19 cellular contexts compared by ENCODE assay signal in the genomic region with DNA sequence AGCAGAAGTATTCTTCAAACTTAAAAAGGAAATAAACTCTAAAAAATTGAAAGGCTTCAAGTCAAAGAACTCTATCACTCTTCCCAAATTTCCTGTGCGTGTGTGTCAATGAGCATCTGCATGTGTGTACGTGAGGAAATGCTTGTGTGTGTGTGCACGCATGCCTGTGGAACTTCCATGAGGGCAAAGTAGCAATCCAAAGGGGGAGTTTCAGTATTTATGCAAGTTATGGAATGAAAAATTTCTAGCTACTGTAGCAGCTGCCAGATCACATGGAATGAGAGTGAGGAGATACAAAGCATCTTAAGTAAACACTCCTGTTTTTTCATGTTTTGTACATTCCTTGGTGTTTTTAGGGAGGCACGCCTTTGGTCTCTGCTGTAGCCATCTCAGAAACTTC.
"Had no signal": no experiment of that assay in that cellular context is flagged by ENCODE, and none has a peak within 500 bp of the region (broad histone marks: within the 10 kb centered on the region; RNA-seq: fewer than 3 reads in every experiment).

No MANE protein-coding gene starts in this region.

- H3K27ac ChIP-seq: gastrocnemius medialis, prostate gland had no signal

- DNase-seq: activated CD4-positive, alpha-beta memory T cell treated with anti-CD3 and anti-CD28 coated beads for 36 hours; activated CD4-positive, alpha-beta T cell treated with anti-CD3 and anti-CD28 coated beads for 1 hour; activated CD8-positive, alpha-beta memory T cell treated with anti-CD3 and anti-CD28 coated beads, Interleukin-2, amount 10 ng/mL, durations not matched to agents 7 days and 5 days; activated effector memory CD4-positive, alpha-beta T cell treated with anti-CD3 and anti-CD28 coated beads, Interleukin-2, amount 50 U/mL, for 16 hours; activated T-cell treated with anti-CD3 and anti-CD28 coated beads, Interleukin-2, amount 50 U/mL, for 4 hours; amygdala; central memory CD4-positive, alpha-beta T cell; effector memory CD4-positive, alpha-beta T cell; gastrocnemius medialis; heart left ventricle; immature natural killer cell; nucleus accumbens; right cardiac atrium; stimulated activated naive CD8-positive, alpha-beta T cell treated with anti-CD3 and anti-CD28 coated beads, Interleukin-15, amount 100 ng/mL, for 72 hours had no signal

- H3K4me1 ChIP-seq: prostate gland had no signal

- ATAC-seq: activated CD8-positive, alpha-beta memory T cell treated with anti-CD3 and anti-CD28 coated beads, Interleukin-2, amount 10 ng/mL, durations not matched to agents 7 days and 5 days; activated naive CD4-positive, alpha-beta T cell treated with anti-CD3 and anti-CD28 coated beads, Interleukin-2, amount 50 U/mL, for 72 hours; activated T-cell treated with anti-CD3 and anti-CD28 coated beads, Interleukin-2, amount 50 U/mL, for 4 hours; gastrocnemius medialis; heart left ventricle; natural killer cell treated with Interleukin-12 subunit alpha and Interleukin-12 subunit beta and Interleukin-15 and Interleukin-18, amount 100 ng/mL, for 72 hours; right cardiac atrium; stimulated activated naive CD8-positive, alpha-beta T cell treated with anti-CD3 and anti-CD28 coated beads, Interleukin-15, amount 100 ng/mL, for 72 hours had no signal

- H3K4me3 Mint-ChIP-seq: activated CD4-positive, alpha-beta memory T cell treated with anti-CD3 and anti-CD28 coated beads for 36 hours; activated CD8-positive, alpha-beta memory T cell treated with anti-CD3 and anti-CD28 coated beads, Interleukin-2, amount 10 ng/mL, durations not matched to agents 7 days and 5 days; activated T-cell treated with anti-CD3 and anti-CD28 coated beads, Interleukin-2, amount 50 U/mL, for 4 hours; brain; immature natural killer cell; memory B cell; natural killer cell treated with Interleukin-12 subunit alpha and Interleukin-12 subunit beta and Interleukin-15 and Interleukin-18, amount 100 ng/mL, for 72 hours; stimulated activated naive CD8-positive, alpha-beta T cell treated with anti-CD3 and anti-CD28 coated beads, Interleukin-15, amount 100 ng/mL, for 72 hours had no signal

- H3K36me3 ChIP-seq: gastrocnemius medialis, prostate gland had no signal

- H3K9me3 ChIP-seq: gastrocnemius medialis, heart left ventricle, prostate gland had no signal

- H3K4me3 ChIP-seq: gastrocnemius medialis, heart left ventricle, prostate gland had no signal

- H3K27ac Mint-ChIP-seq: activated CD4-positive, alpha-beta memory T cell treated with anti-CD3 and anti-CD28 coated beads for 36 hours; activated CD8-positive, alpha-beta memory T cell treated with anti-CD3 and anti-CD28 coated beads, Interleukin-2, amount 10 ng/mL, durations not matched to agents 7 days and 5 days; activated naive CD4-positive, alpha-beta T cell treated with anti-CD3 and anti-CD28 coated beads, Interleukin-2, amount 50 U/mL, for 72 hours; brain; immature natural killer cell; memory B cell; natural killer cell treated with Interleukin-12 subunit alpha and Interleukin-12 subunit beta and Interleukin-15 and Interleukin-18, amount 100 ng/mL, for 72 hours; stimulated activated naive CD8-positive, alpha-beta T cell treated with anti-CD3 and anti-CD28 coated beads, Interleukin-15, amount 100 ng/mL, for 72 hours had no signal

- H3K9me3 Mint-ChIP-seq: activated CD4-positive, alpha-beta memory T cell treated with anti-CD3 and anti-CD28 coated beads for 36 hours; activated naive CD4-positive, alpha-beta T cell treated with anti-CD3 and anti-CD28 coated beads, Interleukin-2, amount 50 U/mL, for 72 hours; activated T-cell treated with anti-CD3 and anti-CD28 coated beads, Interleukin-2, amount 50 U/mL, for 4 hours; brain; memory B cell; natural killer cell treated with Interleukin-12 subunit alpha and Interleukin-12 subunit beta and Interleukin-15 and Interleukin-18, amount 100 ng/mL, for 72 hours; stimulated activated naive CD8-positive, alpha-beta T cell treated with anti-CD3 and anti-CD28 coated beads, Interleukin-15, amount 100 ng/mL, for 72 hours had no signal

- H3K27me3 ChIP-seq: gastrocnemius medialis, heart left ventricle had no signal

- H3K27me3 Mint-ChIP-seq: activated CD4-positive, alpha-beta memory T cell treated with anti-CD3 and anti-CD28 coated beads for 36 hours; stimulated activated naive CD8-positive, alpha-beta T cell treated with anti-CD3 and anti-CD28 coated beads, Interleukin-15, amount 100 ng/mL, for 72 hours had no signal

- H3K36me3 Mint-ChIP-seq: activated CD4-positive, alpha-beta memory T cell treated with anti-CD3 and anti-CD28 coated beads for 36 hours; activated naive CD4-positive, alpha-beta T cell treated with anti-CD3 and anti-CD28 coated beads, Interleukin-2, amount 50 U/mL, for 72 hours; brain; immature natural killer cell; memory B cell; natural killer cell treated with Interleukin-12 subunit alpha and Interleukin-12 subunit beta and Interleukin-15 and Interleukin-18, amount 100 ng/mL, for 72 hours had no signal

- H3K4me1 Mint-ChIP-seq: activated CD8-positive, alpha-beta memory T cell treated with anti-CD3 and anti-CD28 coated beads, Interleukin-2, amount 10 ng/mL, durations not matched to agents 7 days and 5 days; immature natural killer cell; stimulated activated naive CD8-positive, alpha-beta T cell treated with anti-CD3 and anti-CD28 coated beads, Interleukin-15, amount 100 ng/mL, for 72 hours had no signal
